Comparison of ENCODE assay signal across 13 cellular contexts in the genomic region with DNA sequence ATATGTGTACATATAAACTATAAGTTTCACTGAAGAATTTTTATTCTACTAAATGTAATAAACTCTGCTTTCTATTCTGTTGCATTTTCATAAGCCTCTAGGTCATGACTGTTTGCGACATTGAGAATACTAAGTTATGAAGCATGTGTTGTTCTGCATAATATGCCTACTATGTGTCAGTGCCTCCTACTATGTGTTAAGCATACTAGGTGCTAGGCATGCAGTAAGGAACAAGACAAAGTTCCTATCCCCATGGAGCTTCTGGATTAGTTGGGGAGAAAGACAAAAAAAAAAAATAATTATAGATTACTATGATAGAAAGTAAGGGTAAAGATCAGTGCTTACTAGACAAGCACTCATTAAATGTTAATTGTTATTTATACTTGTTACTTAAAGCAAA. TPM values are rescaled to one million over a fixed set of nuclear protein-coding genes. Genes with fewer than 3 reads are reported as not detected.
DNase-seq lines count a peak whose midpoint lies in the region; ATAC-seq and TF ChIP-seq lines count a peak whose summit lies in the region.
"Had no signal": no experiment of that assay in that cellular context is flagged by ENCODE, and none has a peak within 500 bp of the region (broad histone marks: within the 10 kb centered on the region; RNA-seq: fewer than 3 reads in every experiment).

No MANE protein-coding gene starts in this region.

- H3K27ac Mint-ChIP-seq in CD4-positive, alpha-beta T cell: peak overlapping the region; percentile 100
- no peak overlapping the region for H3K27ac Mint-ChIP-seq in neural progenitor cell

- no peaks in the 10 kb centered on the region for H3K27me3 ChIP-seq in CD4-positive, alpha-beta T cell (ENCODE audit: control insufficient read depth, insufficient read depth, low read length)
- H3K27me3 ChIP-seq in Karpas-422 (ENCODE audit: low read length) (no peaks in the 10 kb centered on the region), neural progenitor cell (no peaks in the 10 kb centered on the region), mesendoderm (ENCODE audit: insufficient read depth, low read length, poor library complexity) (no peaks in the 10 kb centered on the region)
- H3K27me3 ChIP-seq: Peyer's patch had no signal

- peaks cover 85% of the 10 kb centered on the region for H3K79me2 ChIP-seq in Karpas-422 (ENCODE audit: low read length)
- H3K79me2 ChIP-seq in neural progenitor cell (ENCODE audit: low read depth): peaks cover 42% of the 10 kb centered on the region
- peaks cover 11% of the 10 kb centered on the region for H3K79me2 ChIP-seq in mesendoderm (ENCODE audit: control insufficient read depth, insufficient read depth, low read length)

- no peak overlapping the region for H2BK120ac ChIP-seq in mesendoderm (ENCODE audit: low read depth, low read length)

- peak overlapping the region; percentile 98 for H3K4me3 Mint-ChIP-seq in CD4-positive, alpha-beta T cell
- H3K4me3 Mint-ChIP-seq in neural progenitor cell: no peak overlapping the region

- no peak for ATAC-seq in CD4-positive, alpha-beta T cell (ENCODE audit: poor library complexity)
- ATAC-seq in HG03342 (IDR thresholded peaks at IDR 0.05; ENCODE audit: unreplicated experiment) (no peak), GM18907 (IDR thresholded peaks at IDR 0.05; ENCODE audit: unreplicated experiment) (no peak)

- H3K4me2 ChIP-seq in Karpas-422 (ENCODE audit: low read depth, low read length, poor library complexity, severe bottlenecking) (peak overlapping the region; percentile 88), neural progenitor cell (peak overlapping the region; percentile 83), mesendoderm (ENCODE audit: low read length) (no peak overlapping the region)

- H3K36me3 Mint-ChIP-seq in CD4-positive, alpha-beta T cell (ENCODE audit: low read depth): peaks cover 30% of the 10 kb centered on the region
- no peaks in the 10 kb centered on the region for H3K36me3 Mint-ChIP-seq in neural progenitor cell

- H3K27me3 Mint-ChIP-seq in CD4-positive, alpha-beta T cell: no peaks in the 10 kb centered on the region
- H3K27me3 Mint-ChIP-seq in neural progenitor cell (ENCODE audit: insufficient read depth, low read depth): peaks cover 2% of the 10 kb centered on the region
- H3K27me3 Mint-ChIP-seq: dendritic cell treated with granulocyte-macrophage colony-stimulating factor and Interleukin-4, amounts not matched to agents 40 ng/mL and 50 ng/mL, for 4 days had no signal

- WGBS in mesendoderm (ENCODE audit: extremely low coverage, insufficient coverage, low lambda C conversion rate): no CpG with 5 or more reads among the region's 1 CpG

- intact Hi-C loops in CD4-positive, alpha-beta T cell (cut with DNase I, micrococcal nuclease): loop anchor here (5.0 to 10.0 kb wide), 7 partner anchors 152 to 1740 kb away; a partner anchor contains a TSS

- peaks cover 15% of the 10 kb centered on the region for H3F3A ChIP-seq in neural progenitor cell (ENCODE audit: low read depth)

- H3K4me1 ChIP-seq in Karpas-422 (ENCODE audit: low read length): peaks cover 27% of the 10 kb centered on the region
- H3K4me1 ChIP-seq in neural progenitor cell: peaks cover 20% of the 10 kb centered on the region
- H3K4me1 ChIP-seq in mesendoderm (ENCODE audit: control insufficient read depth, low read depth, low read length): no peaks in the 10 kb centered on the region

- no peak overlapping the region for H3K18ac ChIP-seq in mesendoderm (ENCODE audit: low read length)

- H3K36me3 ChIP-seq in Karpas-422 (ENCODE audit: insufficient read depth, low read length): no peaks in the 10 kb centered on the region
- no peaks in the 10 kb centered on the region for H3K36me3 ChIP-seq in neural progenitor cell
- no peaks in the 10 kb centered on the region for H3K36me3 ChIP-seq in mesendoderm (ENCODE audit: control insufficient read depth, insufficient read depth, low read length)
- H3K36me3 ChIP-seq: Peyer's patch had no signal

- CTCF ChIA-PET in CD4-positive, alpha-beta T cell (lab: Charles Lee): interaction anchor here (1.3 kb wide), 1 partner anchor 16 kb away, joined by 3 read pairs; no protein-coding TSS in a partner anchor

- no peak overlapping the region for H2BK15ac ChIP-seq in mesendoderm (replicated peaks; ENCODE audit: low read depth)

- no peak overlapping the region for H2AFZ ChIP-seq in Karpas-422 (ENCODE audit: low read length)
- no peak overlapping the region for H2AFZ ChIP-seq in neural progenitor cell (replicated peaks)

- H3K4ac ChIP-seq in mesendoderm (ENCODE audit: low read depth, low read length): no peak overlapping the region

- no peak overlapping the region for H2AK5ac ChIP-seq in mesendoderm (ENCODE audit: low read length)

- no peaks in the 10 kb centered on the region for H3K9me3 Mint-ChIP-seq in CD4-positive, alpha-beta T cell
- H3K9me3 Mint-ChIP-seq in neural progenitor cell: no peaks in the 10 kb centered on the region
- H3K9me3 Mint-ChIP-seq: dendritic cell treated with granulocyte-macrophage colony-stimulating factor and Interleukin-4, amounts not matched to agents 40 ng/mL and 50 ng/mL, for 4 days had no signal

- peak overlapping the region; percentile 81; the same call in 1 of the 2 replicates for H3K9ac ChIP-seq in Karpas-422 (ENCODE audit: low read length)
- no peak overlapping the region for H3K9ac ChIP-seq in neural progenitor cell
- no peak overlapping the region for H3K9ac ChIP-seq in mesendoderm (ENCODE audit: low read length)

- POLR2A ChIA-PET in CD4-positive, alpha-beta T cell (lab: Charles Lee): interaction anchor here (1.0 to 2.8 kb wide), 2 partner anchors 19 to 818 kb away, joined by 3 to 11 read pairs; no protein-coding TSS in a partner anchor

- H3K56ac ChIP-seq in mesendoderm (ENCODE audit: low read length): no peak overlapping the region

- no peak overlapping the region for H4K8ac ChIP-seq in mesendoderm (ENCODE audit: low read depth, low read length)

- H4K20me1 ChIP-seq in Karpas-422 (ENCODE audit: insufficient read depth, low read depth, low read length): no peaks in the 10 kb centered on the region
- H4K20me1 ChIP-seq in neural progenitor cell (ENCODE audit: low read depth): peaks cover 20% of the 10 kb centered on the region

- no peak overlapping the region for H4K5ac ChIP-seq in mesendoderm (ENCODE audit: low read length)

- no peak for DNase-seq in CD4-positive, alpha-beta T cell
- DNase-seq in Karpas-422: no peak
- no peak for DNase-seq in coronary artery (ENCODE audit: low spot score)
- DNase-seq in neural progenitor cell (ENCODE audit: low spot score): no peak
- DNase-seq in activated CD8-positive, alpha-beta memory T cell treated with anti-CD3 and anti-CD28 coated beads, Interleukin-2, amount 50 U/mL, for 4 hours: no peak
- no peak for DNase-seq in mesendoderm
- DNase-seq: activated effector memory CD4-positive, alpha-beta T cell treated with Interleukin-2 at 50 U/mL for 16 hours; EL; Peyer's patch; stimulated activated CD4-positive, alpha-beta T cell treated with anti-CD3 and anti-CD28 coated beads, Interleukin-4, amount 100 ng/mL, for 1 hour had no signal

- H3K27ac ChIP-seq in CD4-positive, alpha-beta T cell (ENCODE audit: low read depth, low read length): no peak overlapping the region
- H3K27ac ChIP-seq in Karpas-422 (ENCODE audit: low read length) (no peak overlapping the region), coronary artery (no peak overlapping the region), neural progenitor cell (no peak overlapping the region), mesendoderm (ENCODE audit: low read depth, low read length) (no peak overlapping the region)

- H3K23ac ChIP-seq in mesendoderm (ENCODE audit: low read length): no peak overlapping the region

- no peak overlapping the region for H2BK5ac ChIP-seq in mesendoderm (ENCODE audit: low read length)

- no peaks in the 10 kb centered on the region for H3K9me2 ChIP-seq in Karpas-422 (replicated peaks; ENCODE audit: insufficient read depth, low read length)

- TF ChIP-seq CTCF in CD4-positive, alpha-beta T cell (IDR thresholded peaks at IDR 0.05): no peak
- TF ChIP-seq CTCF in coronary artery (IDR thresholded peaks at IDR 0.05): no peak
- TF ChIP-seq CTCF in neural progenitor cell (IDR thresholded peaks at IDR 0.05): no peak

- H3K79me1 ChIP-seq in mesendoderm (ENCODE audit: low read length): no peaks in the 10 kb centered on the region

- H3K4me3 ChIP-seq in Karpas-422 (ENCODE audit: low read length) (peak overlapping the region; percentile 77), coronary artery (peak overlapping the region; percentile 86), neural progenitor cell (no peak overlapping the region), mesendoderm (ENCODE audit: low read length) (no peak overlapping the region)

- no peaks in the 10 kb centered on the region for H3K9me3 ChIP-seq in CD4-positive, alpha-beta T cell (ENCODE audit: control insufficient read depth, low read length)
- H3K9me3 ChIP-seq in Karpas-422 (ENCODE audit: low read length) (no peaks in the 10 kb centered on the region), neural progenitor cell (ENCODE audit: low read depth) (no peaks in the 10 kb centered on the region)
- H3K9me3 ChIP-seq: Peyer's patch had no signal

- H3K4me1 Mint-ChIP-seq in CD4-positive, alpha-beta T cell (ENCODE audit: low read depth): peaks cover 56% of the 10 kb centered on the region
- H3K4me1 Mint-ChIP-seq in neural progenitor cell: peaks cover 10% of the 10 kb centered on the region

RNA-seq across cellular contexts. Expression of a gene that starts 1.3 kb away (rescaled TPM):
- total RNA-seq in CD4-positive, alpha-beta T cell: 10 to 100 TPM; 18.3 to 21.2 TPM
- 36.6 and 41.0 TPM in 2 replicates for total RNA-seq in Karpas-422 (2014; rRNA removed; shearing (Covaris generic); ENCODE audit: low replicate concordance)
- total RNA-seq in neural progenitor cell (ENCODE audit: low replicate concordance): 19.6 and 30.3 TPM in 2 replicates
- 9.5 TPM for polyA plus RNA-seq in mesendoderm (2013, experiment 1 of 2)
- 8.9 TPM for polyA plus RNA-seq in mesendoderm (2013, experiment 2 of 2)

RNA-seq across cellular contexts. Expression of a gene that starts 2.1 kb away (rescaled TPM):
- 10 to 100 TPM; 34.7 to 38.2 TPM for total RNA-seq in CD4-positive, alpha-beta T cell
- 87.3 and 124 TPM in 2 replicates for total RNA-seq in Karpas-422 (2014; rRNA removed; shearing (Covaris generic); ENCODE audit: low replicate concordance)
- total RNA-seq in neural progenitor cell (ENCODE audit: low replicate concordance): 103 and 126 TPM in 2 replicates
- polyA plus RNA-seq in mesendoderm (2013, experiment 1 of 2): 57.2 TPM
- 58.5 TPM for polyA plus RNA-seq in mesendoderm (2013, experiment 2 of 2)

Comparison
In these comparisons a context has a peak if more than half of its experiments do, and no peak if none do; other contexts are left out.
1. H3K4me3 ChIP-seq: peak in Karpas-422 (single experiment) and coronary artery (single experiment); none in neural progenitor cell (single experiment) and mesendoderm (single experiment).